1 cellular context compared by ENCODE assay signal in the genomic region with DNA sequence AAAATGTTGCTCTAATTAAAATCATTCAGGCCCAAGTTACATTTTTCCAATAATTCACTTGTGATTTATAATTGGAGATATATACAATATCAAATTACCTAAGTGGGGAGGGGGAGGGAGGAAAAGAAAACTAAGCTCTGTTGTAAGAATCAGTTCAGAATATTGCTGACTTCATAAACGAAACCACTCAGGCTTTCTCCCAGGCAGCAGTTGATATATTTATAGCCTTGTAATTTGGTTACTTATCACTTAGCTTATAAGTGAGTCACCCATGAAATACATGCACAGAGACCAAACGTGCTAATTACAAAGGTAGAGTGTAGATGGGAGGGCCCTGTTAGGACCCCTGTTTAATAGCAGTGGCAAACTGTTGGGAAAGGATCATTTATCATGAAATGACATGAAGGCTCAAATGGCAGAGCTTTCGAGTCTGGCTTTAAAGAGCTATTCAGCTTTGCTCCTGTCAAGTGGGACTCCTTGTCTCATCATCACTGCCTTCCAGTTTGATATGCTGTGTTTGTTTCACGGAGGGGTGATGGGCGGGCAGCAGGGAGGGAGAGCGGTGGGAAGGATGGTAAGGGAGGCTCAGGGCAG.
TF ChIP-seq lines count a peak whose summit lies in the region.

No MANE protein-coding gene starts in this region.

TF ChIP-seq in HEK293, 187 proteins besides CTCF, POLR2A, EP300 and RAD21 (continued from another document and continues in another):
- TF ChIP-seq, protein P1, sequence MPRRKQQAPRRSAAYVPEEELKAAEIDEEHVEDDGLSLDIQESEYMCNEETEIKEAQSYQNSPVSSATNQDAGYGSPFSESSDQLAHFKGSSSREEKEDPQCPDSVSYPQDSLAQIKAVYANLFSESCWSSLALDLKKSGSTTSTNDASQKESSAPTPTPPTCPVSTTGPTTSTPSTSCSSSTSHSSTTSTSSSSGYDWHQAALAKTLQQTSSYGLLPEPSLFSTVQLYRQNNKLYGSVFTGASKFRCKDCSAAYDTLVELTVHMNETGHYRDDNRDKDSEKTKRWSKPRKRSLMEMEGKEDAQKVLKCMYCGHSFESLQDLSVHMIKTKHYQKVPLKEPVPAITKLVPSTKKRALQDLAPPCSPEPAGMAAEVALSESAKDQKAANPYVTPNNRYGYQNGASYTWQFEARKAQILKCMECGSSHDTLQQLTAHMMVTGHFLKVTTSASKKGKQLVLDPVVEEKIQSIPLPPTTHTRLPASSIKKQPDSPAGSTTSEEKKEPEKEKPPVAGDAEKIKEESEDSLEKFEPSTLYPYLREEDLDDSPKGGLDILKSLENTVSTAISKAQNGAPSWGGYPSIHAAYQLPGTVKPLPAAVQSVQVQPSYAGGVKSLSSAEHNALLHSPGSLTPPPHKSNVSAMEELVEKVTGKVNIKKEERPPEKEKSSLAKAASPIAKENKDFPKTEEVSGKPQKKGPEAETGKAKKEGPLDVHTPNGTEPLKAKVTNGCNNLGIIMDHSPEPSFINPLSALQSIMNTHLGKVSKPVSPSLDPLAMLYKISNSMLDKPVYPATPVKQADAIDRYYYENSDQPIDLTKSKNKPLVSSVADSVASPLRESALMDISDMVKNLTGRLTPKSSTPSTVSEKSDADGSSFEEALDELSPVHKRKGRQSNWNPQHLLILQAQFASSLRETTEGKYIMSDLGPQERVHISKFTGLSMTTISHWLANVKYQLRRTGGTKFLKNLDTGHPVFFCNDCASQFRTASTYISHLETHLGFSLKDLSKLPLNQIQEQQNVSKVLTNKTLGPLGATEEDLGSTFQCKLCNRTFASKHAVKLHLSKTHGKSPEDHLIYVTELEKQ (tag by site-specific recombination; IDR thresholded peaks at IDR 0.05; ENCODE audit: borderline replicate concordance): peak; percentile 68; the same call in 1 of the 2 replicates
- TF ChIP-seq ZNF266 (tag by site-specific recombination; IDR thresholded peaks at IDR 0.05; ENCODE audit: low read depth): no peak
- no peak for TF ChIP-seq ZBTB7A (tag by site-specific recombination; IDR thresholded peaks at IDR 0.05; ENCODE audit: low read depth)
- TF ChIP-seq TCF7L2 (IDR thresholded peaks at IDR 0.05; ENCODE audit: borderline replicate concordance, low read depth, low read length): peak; percentile 75; the same call in 1 of the 2 replicates
- TF ChIP-seq, protein P2, sequence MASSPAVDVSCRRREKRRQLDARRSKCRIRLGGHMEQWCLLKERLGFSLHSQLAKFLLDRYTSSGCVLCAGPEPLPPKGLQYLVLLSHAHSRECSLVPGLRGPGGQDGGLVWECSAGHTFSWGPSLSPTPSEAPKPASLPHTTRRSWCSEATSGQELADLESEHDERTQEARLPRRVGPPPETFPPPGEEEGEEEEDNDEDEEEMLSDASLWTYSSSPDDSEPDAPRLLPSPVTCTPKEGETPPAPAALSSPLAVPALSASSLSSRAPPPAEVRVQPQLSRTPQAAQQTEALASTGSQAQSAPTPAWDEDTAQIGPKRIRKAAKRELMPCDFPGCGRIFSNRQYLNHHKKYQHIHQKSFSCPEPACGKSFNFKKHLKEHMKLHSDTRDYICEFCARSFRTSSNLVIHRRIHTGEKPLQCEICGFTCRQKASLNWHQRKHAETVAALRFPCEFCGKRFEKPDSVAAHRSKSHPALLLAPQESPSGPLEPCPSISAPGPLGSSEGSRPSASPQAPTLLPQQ (tag by site-specific recombination; IDR thresholded peaks at IDR 0.05): peak; percentile 69; the same call in 1 of the 2 replicates
- 0 out of 2 replicates have a peak, but pooled peaks have one; percentile 30 for TF ChIP-seq ZNF391 (tag by site-specific recombination; IDR thresholded peaks at IDR 0.05; ENCODE audit: borderline replicate concordance, low read depth)
- TF ChIP-seq ZNF654 (tag by site-specific recombination; IDR thresholded peaks at IDR 0.05; ENCODE audit: low read depth): 0 out of 2 replicates have a peak, but pooled peaks have one; percentile 7
- TF ChIP-seq ZNF2 (tag by site-specific recombination; IDR thresholded peaks at IDR 0.05): peak; percentile 55; the same call in 1 of the 2 replicates
- TF ChIP-seq, protein P3, sequence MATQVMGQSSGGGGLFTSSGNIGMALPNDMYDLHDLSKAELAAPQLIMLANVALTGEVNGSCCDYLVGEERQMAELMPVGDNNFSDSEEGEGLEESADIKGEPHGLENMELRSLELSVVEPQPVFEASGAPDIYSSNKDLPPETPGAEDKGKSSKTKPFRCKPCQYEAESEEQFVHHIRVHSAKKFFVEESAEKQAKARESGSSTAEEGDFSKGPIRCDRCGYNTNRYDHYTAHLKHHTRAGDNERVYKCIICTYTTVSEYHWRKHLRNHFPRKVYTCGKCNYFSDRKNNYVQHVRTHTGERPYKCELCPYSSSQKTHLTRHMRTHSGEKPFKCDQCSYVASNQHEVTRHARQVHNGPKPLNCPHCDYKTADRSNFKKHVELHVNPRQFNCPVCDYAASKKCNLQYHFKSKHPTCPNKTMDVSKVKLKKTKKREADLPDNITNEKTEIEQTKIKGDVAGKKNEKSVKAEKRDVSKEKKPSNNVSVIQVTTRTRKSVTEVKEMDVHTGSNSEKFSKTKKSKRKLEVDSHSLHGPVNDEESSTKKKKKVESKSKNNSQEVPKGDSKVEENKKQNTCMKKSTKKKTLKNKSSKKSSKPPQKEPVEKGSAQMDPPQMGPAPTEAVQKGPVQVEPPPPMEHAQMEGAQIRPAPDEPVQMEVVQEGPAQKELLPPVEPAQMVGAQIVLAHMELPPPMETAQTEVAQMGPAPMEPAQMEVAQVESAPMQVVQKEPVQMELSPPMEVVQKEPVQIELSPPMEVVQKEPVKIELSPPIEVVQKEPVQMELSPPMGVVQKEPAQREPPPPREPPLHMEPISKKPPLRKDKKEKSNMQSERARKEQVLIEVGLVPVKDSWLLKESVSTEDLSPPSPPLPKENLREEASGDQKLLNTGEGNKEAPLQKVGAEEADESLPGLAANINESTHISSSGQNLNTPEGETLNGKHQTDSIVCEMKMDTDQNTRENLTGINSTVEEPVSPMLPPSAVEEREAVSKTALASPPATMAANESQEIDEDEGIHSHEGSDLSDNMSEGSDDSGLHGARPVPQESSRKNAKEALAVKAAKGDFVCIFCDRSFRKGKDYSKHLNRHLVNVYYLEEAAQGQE (tag by site-specific recombination; IDR thresholded peaks at IDR 0.05): no peak
- TF ChIP-seq ZNF433 (tag by site-specific recombination; IDR thresholded peaks at IDR 0.05; ENCODE audit: low read depth): no peak
- peak; percentile 44; the same call in 1 of the 2 replicates for TF ChIP-seq ZNF146 (tag by site-specific recombination; IDR thresholded peaks at IDR 0.05)
- TF ChIP-seq, protein P4, sequence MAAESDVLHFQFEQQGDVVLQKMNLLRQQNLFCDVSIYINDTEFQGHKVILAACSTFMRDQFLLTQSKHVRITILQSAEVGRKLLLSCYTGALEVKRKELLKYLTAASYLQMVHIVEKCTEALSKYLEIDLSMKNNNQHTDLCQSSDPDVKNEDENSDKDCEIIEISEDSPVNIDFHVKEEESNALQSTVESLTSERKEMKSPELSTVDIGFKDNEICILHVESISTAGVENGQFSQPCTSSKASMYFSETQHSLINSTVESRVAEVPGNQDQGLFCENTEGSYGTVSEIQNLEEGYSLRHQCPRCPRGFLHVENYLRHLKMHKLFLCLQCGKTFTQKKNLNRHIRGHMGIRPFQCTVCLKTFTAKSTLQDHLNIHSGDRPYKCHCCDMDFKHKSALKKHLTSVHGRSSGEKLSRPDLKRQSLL (tag by site-specific recombination; IDR thresholded peaks at IDR 0.05): peak; percentile 35; the same call in 1 of the 2 replicates
- peak; percentile 54 for TF ChIP-seq ZNF561 (tag by site-specific recombination; IDR thresholded peaks at IDR 0.05; ENCODE audit: borderline replicate concordance)
- TF ChIP-seq YY2 (tag by site-specific recombination; IDR thresholded peaks at IDR 0.05): no peak
- peak; percentile 94 for TF ChIP-seq IKZF3 (tag by site-specific recombination; IDR thresholded peaks at IDR 0.05)
- TF ChIP-seq, protein P5, sequence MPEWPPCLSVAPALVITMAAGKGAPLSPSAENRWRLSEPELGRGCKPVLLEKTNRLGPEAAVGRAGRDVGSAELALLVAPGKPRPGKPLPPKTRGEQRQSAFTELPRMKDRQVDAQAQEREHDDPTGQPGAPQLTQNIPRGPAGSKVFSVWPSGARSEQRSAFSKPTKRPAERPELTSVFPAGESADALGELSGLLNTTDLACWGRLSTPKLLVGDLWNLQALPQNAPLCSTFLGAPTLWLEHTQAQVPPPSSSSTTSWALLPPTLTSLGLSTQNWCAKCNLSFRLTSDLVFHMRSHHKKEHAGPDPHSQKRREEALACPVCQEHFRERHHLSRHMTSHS (tag by site-specific recombination; IDR thresholded peaks at IDR 0.05): peak; percentile 81
- 0 out of 2 replicates have a peak, but pooled peaks have one; percentile 73 for TF ChIP-seq ZNF626 (tag by site-specific recombination; IDR thresholded peaks at IDR 0.05)
- 0 out of 2 replicates have a peak, but pooled peaks have one; percentile 7 for TF ChIP-seq ZNF623 (tag by site-specific recombination; IDR thresholded peaks at IDR 0.05)
- TF ChIP-seq, protein P6, sequence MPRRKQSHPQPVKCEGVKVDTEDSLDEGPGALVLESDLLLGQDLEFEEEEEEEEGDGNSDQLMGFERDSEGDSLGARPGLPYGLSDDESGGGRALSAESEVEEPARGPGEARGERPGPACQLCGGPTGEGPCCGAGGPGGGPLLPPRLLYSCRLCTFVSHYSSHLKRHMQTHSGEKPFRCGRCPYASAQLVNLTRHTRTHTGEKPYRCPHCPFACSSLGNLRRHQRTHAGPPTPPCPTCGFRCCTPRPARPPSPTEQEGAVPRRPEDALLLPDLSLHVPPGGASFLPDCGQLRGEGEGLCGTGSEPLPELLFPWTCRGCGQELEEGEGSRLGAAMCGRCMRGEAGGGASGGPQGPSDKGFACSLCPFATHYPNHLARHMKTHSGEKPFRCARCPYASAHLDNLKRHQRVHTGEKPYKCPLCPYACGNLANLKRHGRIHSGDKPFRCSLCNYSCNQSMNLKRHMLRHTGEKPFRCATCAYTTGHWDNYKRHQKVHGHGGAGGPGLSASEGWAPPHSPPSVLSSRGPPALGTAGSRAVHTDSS (tag by site-specific recombination; IDR thresholded peaks at IDR 0.05): 0 out of 2 replicates have a peak, but pooled peaks have one; percentile 20
- peak; percentile 91 for TF ChIP-seq ZNF366 (tag by site-specific recombination; conservative IDR thresholded peaks at IDR 0.05)
- TF ChIP-seq ZNF341 (tag by site-specific recombination; IDR thresholded peaks at IDR 0.05; ENCODE audit: low read depth): peak; percentile 72
- peak; percentile 85; the same call in 1 of the 2 replicates for TF ChIP-seq BCL11A (tag by site-specific recombination; IDR thresholded peaks at IDR 0.05; ENCODE audit: low read depth)
- TF ChIP-seq ZNF426 (tag by site-specific recombination; IDR thresholded peaks at IDR 0.05): no peak
- TF ChIP-seq ZNF776 (tag by site-specific recombination; IDR thresholded peaks at IDR 0.05; ENCODE audit: borderline replicate concordance): no peak
- no peak for TF ChIP-seq ZNF239 (tag by site-specific recombination; IDR thresholded peaks at IDR 0.05)
- TF ChIP-seq ZNF133 (tag by site-specific recombination; IDR thresholded peaks at IDR 0.05): no peak
- no peak for TF ChIP-seq HOXA7 (CRISPR knock-in tag; IDR thresholded peaks at IDR 0.05; ENCODE audit: borderline replicate concordance)
- peak; percentile 77 for TF ChIP-seq ZFP69B (tag by site-specific recombination; IDR thresholded peaks at IDR 0.05)
- TF ChIP-seq ZNF157 (tag by site-specific recombination; IDR thresholded peaks at IDR 0.05): no peak
- peak; percentile 79 for TF ChIP-seq ZNF335 (tag by site-specific recombination; conservative IDR thresholded peaks at IDR 0.05)
- no peak for TF ChIP-seq PRDM1 (tag by site-specific recombination; IDR thresholded peaks at IDR 0.05)
- TF ChIP-seq GFI1B (tag by site-specific recombination; IDR thresholded peaks at IDR 0.05): peak; percentile 78
- TF ChIP-seq, protein P7, sequence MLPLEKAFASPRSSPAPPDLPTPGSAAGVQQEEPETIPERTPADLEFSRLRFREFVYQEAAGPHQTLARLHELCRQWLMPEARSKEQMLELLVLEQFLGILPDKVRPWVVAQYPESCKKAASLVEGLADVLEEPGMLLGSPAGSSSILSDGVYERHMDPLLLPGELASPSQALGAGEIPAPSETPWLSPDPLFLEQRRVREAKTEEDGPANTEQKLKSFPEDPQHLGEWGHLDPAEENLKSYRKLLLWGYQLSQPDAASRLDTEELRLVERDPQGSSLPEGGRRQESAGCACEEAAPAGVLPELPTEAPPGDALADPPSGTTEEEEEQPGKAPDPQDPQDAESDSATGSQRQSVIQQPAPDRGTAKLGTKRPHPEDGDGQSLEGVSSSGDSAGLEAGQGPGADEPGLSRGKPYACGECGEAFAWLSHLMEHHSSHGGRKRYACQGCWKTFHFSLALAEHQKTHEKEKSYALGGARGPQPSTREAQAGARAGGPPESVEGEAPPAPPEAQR (tag by site-specific recombination; IDR thresholded peaks at IDR 0.05): no peak
- no peak for TF ChIP-seq ZNF16 (tag by site-specific recombination; IDR thresholded peaks at IDR 0.05; ENCODE audit: low read depth)
- peak; percentile 87 for TF ChIP-seq ZBTB17 (tag by site-specific recombination; IDR thresholded peaks at IDR 0.05)
- no peak for TF ChIP-seq SALL2 (tag by site-specific recombination; IDR thresholded peaks at IDR 0.05; ENCODE audit: borderline replicate concordance)
- TF ChIP-seq ZNF544 (tag by site-specific recombination; IDR thresholded peaks at IDR 0.05): no peak
- TF ChIP-seq OSR2 (tag by site-specific recombination; IDR thresholded peaks at IDR 0.05): peak; percentile 99
- no peak for TF ChIP-seq ZNF596 (tag by site-specific recombination; IDR thresholded peaks at IDR 0.05)
- 0 out of 2 replicates have a peak, but pooled peaks have one; percentile 52 for TF ChIP-seq ZBTB21 (tag by site-specific recombination; IDR thresholded peaks at IDR 0.05)
- TF ChIP-seq, protein P8, sequence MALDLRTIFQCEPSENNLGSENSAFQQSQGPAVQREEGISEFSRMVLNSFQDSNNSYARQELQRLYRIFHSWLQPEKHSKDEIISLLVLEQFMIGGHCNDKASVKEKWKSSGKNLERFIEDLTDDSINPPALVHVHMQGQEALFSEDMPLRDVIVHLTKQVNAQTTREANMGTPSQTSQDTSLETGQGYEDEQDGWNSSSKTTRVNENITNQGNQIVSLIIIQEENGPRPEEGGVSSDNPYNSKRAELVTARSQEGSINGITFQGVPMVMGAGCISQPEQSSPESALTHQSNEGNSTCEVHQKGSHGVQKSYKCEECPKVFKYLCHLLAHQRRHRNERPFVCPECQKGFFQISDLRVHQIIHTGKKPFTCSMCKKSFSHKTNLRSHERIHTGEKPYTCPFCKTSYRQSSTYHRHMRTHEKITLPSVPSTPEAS (tag by site-specific recombination; IDR thresholded peaks at IDR 0.05): peak; percentile 50; the same call in 1 of the 2 replicates
- TF ChIP-seq ZFP37 (tag by site-specific recombination; IDR thresholded peaks at IDR 0.05): no peak
- TF ChIP-seq ZBTB8A (tag by site-specific recombination; IDR thresholded peaks at IDR 0.05): peak; percentile 61
